In the genomic region with DNA sequence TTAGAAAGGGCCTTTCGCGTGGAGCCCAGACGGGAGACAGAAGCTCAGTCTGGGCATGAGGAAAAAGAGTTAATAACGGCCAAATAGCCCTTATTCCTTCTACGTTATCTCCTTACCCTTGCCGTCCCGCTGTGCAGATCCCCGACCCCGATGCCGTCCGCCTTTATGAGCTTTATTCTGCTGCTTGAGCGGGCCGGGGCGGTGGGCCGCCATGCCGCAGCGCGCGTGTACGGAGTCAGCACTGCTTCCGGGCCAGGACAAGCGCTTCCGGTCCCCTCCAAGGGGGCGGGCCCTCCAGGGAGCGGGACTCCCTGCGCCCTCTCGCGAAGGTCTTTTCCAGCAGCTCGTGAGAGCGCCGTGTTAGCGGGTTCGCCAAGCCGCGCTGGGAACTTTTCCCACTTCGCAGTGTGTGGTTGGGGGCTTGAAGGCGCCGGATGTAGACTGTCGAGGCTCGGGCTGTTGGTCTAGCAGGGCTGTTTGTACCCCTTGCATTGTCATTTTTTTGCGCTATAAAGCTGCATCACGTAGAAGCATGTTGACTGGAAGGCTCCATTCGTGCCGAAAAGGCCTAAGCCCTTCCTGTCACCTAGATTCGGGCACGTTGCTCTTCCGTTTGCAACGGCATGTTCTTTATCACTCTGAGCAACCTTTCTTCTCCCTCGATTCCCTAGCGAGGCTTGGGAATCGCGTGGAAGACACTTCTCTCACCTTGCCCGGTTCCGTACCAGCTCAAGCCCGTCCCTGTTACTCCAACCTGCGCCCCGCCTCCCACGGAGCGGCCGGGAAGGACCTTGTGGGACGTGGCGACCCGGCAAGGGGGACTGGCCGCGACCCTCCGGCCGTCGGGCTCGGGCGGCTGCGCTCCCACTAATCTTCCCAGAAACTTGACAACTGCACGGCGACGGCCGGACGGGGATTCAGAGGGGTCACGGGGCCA, we compare ENCODE assay signal across 1 cellular context.
TF ChIP-seq lines count a peak whose summit lies in the region.

Gene TSR1, minus strand, starts transcription at position 243 of the 937 bp plus-strand sequence. Its CDS starts 30 bp downstream, at position 213.

TF ChIP-seq in HepG2, 621 proteins besides CTCF, POLR2A, EP300 and RAD21 (continued from another document and continues in another):
- TF ChIP-seq, protein P1, sequence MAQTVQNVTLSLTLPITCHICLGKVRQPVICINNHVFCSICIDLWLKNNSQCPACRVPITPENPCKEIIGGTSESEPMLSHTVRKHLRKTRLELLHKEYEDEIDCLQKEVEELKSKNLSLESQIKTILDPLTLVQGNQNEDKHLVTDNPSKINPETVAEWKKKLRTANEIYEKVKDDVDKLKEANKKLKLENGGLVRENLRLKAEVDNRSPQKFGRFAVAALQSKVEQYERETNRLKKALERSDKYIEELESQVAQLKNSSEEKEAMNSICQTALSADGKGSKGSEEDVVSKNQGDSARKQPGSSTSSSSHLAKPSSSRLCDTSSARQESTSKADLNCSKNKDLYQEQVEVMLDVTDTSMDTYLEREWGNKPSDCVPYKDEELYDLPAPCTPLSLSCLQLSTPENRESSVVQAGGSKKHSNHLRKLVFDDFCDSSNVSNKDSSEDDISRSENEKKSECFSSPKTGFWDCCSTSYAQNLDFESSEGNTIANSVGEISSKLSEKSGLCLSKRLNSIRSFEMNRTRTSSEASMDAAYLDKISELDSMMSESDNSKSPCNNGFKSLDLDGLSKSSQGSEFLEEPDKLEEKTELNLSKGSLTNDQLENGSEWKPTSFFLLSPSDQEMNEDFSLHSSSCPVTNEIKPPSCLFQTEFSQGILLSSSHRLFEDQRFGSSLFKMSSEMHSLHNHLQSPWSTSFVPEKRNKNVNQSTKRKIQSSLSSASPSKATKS (CRISPR knock-in tag; IDR thresholded peaks at IDR 0.05): no peak
- TF ChIP-seq FOXC1 (CRISPR knock-in tag; IDR thresholded peaks at IDR 0.05; ENCODE audit: borderline replicate concordance): peak; percentile 17; the same call in 1 of the 2 replicates
- TF ChIP-seq TBX3 (IDR thresholded peaks at IDR 0.05; ENCODE audit: borderline replicate concordance): no peak
- TF ChIP-seq ZNF446 (CRISPR knock-in tag; IDR thresholded peaks at IDR 0.05): peak; percentile 72; the same call in 1 of the 2 replicates
- TF ChIP-seq ZNF839 (CRISPR knock-in tag; IDR thresholded peaks at IDR 0.05; ENCODE audit: borderline replicate concordance): peak; percentile 70; the same call in 1 of the 2 replicates
- peak; percentile 49; the same call in 1 of the 2 replicates for TF ChIP-seq RXRB (CRISPR knock-in tag; IDR thresholded peaks at IDR 0.05; ENCODE audit: borderline replicate concordance)
- 0 out of 2 replicates have a peak, but pooled peaks have one; percentile 78 for TF ChIP-seq EEA1 (CRISPR knock-in tag; IDR thresholded peaks at IDR 0.05; ENCODE audit: borderline replicate concordance)
- no peak for TF ChIP-seq ZNF367 (CRISPR knock-in tag; IDR thresholded peaks at IDR 0.05; ENCODE audit: borderline replicate concordance)
- peak; percentile 93 for TF ChIP-seq DBP (CRISPR knock-in tag; IDR thresholded peaks at IDR 0.05; ENCODE audit: not compliant biosample characterization)
- no peak for TF ChIP-seq ZBTB37 (CRISPR knock-in tag; IDR thresholded peaks at IDR 0.05)
- TF ChIP-seq ZNF383 (CRISPR knock-in tag; IDR thresholded peaks at IDR 0.05; ENCODE audit: borderline replicate concordance): no peak
- TF ChIP-seq, protein P2, sequence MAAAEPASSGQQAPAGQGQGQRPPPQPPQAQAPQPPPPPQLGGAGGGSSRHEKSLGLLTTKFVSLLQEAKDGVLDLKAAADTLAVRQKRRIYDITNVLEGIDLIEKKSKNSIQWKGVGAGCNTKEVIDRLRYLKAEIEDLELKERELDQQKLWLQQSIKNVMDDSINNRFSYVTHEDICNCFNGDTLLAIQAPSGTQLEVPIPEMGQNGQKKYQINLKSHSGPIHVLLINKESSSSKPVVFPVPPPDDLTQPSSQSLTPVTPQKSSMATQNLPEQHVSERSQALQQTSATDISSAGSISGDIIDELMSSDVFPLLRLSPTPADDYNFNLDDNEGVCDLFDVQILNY (CRISPR knock-in tag; conservative IDR thresholded peaks at IDR 0.05): peak; percentile 64
- no peak for TF ChIP-seq ATRX (CRISPR knock-in tag; IDR thresholded peaks at IDR 0.05; ENCODE audit: borderline replicate concordance)
- TF ChIP-seq, protein P3, sequence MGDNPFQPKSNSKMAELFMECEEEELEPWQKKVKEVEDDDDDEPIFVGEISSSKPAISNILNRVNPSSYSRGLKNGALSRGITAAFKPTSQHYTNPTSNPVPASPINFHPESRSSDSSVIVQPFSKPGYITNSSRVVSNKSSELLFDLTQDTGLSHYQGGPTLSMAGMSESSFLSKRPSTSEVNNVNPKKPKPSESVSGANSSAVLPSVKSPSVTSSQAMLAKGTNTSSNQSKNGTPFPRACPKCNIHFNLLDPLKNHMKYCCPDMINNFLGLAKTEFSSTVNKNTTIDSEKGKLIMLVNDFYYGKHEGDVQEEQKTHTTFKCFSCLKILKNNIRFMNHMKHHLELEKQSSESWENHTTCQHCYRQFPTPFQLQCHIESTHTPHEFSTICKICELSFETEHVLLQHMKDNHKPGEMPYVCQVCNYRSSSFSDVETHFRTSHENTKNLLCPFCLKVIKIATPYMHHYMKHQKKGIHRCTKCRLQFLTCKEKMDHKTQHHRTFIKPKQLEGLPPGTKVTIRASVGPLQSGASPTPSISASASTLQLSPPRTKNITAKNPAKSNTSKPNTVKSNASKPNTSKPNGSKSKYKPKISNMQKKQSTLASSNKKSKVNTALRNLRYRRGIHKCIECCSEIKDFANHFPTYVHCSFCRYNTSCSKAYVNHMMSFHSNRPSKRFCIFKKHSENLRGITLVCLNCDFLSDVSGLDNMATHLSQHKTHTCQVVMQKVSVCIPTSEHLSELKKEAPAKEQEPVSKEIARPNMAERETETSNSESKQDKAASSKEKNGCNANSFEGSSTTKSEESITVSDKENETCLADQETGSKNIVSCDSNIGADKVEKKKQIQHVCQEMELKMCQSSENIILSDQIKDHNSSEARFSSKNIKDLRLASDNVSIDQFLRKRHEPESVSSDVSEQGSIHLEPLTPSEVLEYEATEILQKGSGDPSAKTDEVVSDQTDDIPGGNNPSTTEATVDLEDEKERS (CRISPR knock-in tag; IDR thresholded peaks at IDR 0.05): no peak
- TF ChIP-seq ZBTB14 (CRISPR knock-in tag; IDR thresholded peaks at IDR 0.05): peak; percentile 74
- TF ChIP-seq, protein P4, sequence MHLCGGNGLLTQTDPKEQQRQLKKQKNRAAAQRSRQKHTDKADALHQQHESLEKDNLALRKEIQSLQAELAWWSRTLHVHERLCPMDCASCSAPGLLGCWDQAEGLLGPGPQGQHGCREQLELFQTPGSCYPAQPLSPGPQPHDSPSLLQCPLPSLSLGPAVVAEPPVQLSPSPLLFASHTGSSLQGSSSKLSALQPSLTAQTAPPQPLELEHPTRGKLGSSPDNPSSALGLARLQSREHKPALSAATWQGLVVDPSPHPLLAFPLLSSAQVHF (CRISPR knock-in tag; IDR thresholded peaks at IDR 0.05): peak; percentile 46; the same call in 1 of the 2 replicates
- no peak for TF ChIP-seq FLYWCH1 (CRISPR knock-in tag; IDR thresholded peaks at IDR 0.05)
- peak; percentile 88 for TF ChIP-seq BORCS8-MEF2B (CRISPR knock-in tag; IDR thresholded peaks at IDR 0.05)
- TF ChIP-seq, protein P5, sequence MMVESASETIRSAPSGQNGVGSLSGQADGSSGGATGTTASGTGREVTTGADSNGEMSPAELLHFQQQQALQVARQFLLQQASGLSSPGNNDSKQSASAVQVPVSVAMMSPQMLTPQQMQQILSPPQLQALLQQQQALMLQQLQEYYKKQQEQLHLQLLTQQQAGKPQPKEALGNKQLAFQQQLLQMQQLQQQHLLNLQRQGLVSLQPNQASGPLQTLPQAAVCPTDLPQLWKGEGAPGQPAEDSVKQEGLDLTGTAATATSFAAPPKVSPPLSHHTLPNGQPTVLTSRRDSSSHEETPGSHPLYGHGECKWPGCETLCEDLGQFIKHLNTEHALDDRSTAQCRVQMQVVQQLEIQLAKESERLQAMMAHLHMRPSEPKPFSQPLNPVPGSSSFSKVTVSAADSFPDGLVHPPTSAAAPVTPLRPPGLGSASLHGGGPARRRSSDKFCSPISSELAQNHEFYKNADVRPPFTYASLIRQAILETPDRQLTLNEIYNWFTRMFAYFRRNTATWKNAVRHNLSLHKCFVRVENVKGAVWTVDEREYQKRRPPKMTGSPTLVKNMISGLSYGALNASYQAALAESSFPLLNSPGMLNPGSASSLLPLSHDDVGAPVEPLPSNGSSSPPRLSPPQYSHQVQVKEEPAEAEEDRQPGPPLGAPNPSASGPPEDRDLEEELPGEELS (CRISPR knock-in tag; IDR thresholded peaks at IDR 0.05): peak; percentile 51; the same call in 1 of the 2 replicates
- peak; percentile 87; the same call in 1 of the 2 replicates for TF ChIP-seq ZNF598 (CRISPR knock-in tag; IDR thresholded peaks at IDR 0.05; ENCODE audit: borderline replicate concordance)
- TF ChIP-seq ZNF800 (CRISPR knock-in tag; IDR thresholded peaks at IDR 0.05): peak; percentile 83
- TF ChIP-seq SP140L (CRISPR knock-in tag; IDR thresholded peaks at IDR 0.05; ENCODE audit: borderline replicate concordance): peak; percentile 70; the same call in 1 of the 2 replicates
- peak; percentile 93; the same call in 1 of the 2 replicates for TF ChIP-seq KLF9 (CRISPR knock-in tag; IDR thresholded peaks at IDR 0.05; ENCODE audit: low read depth)
- no peak for TF ChIP-seq NFYB (CRISPR knock-in tag; IDR thresholded peaks at IDR 0.05)
- peak; percentile 77; the same call in 1 of the 2 replicates for TF ChIP-seq KLF6 (CRISPR knock-in tag; IDR thresholded peaks at IDR 0.05)
- peak; percentile 89 for TF ChIP-seq XBP1 (CRISPR knock-in tag; IDR thresholded peaks at IDR 0.05)
- TF ChIP-seq MBD4 (IDR thresholded peaks at IDR 0.05; ENCODE audit: borderline replicate concordance, low read length): no peak
- TF ChIP-seq ZFP36L2 (CRISPR knock-in tag; IDR thresholded peaks at IDR 0.05): no peak
- no peak for TF ChIP-seq SRSF1 (optimal IDR thresholded peaks at IDR 0.05; ENCODE audit: low read depth, low read length)
- peak; percentile 92 for TF ChIP-seq GMEB1 (CRISPR knock-in tag; IDR thresholded peaks at IDR 0.05; ENCODE audit: borderline replicate concordance)
- TF ChIP-seq TEF (CRISPR knock-in tag; IDR thresholded peaks at IDR 0.05): peak; percentile 43; the same call in 1 of the 2 replicates
- TF ChIP-seq NKX3-1 (CRISPR knock-in tag; IDR thresholded peaks at IDR 0.05): peak; percentile 61
- TF ChIP-seq CHD2 (IDR thresholded peaks at IDR 0.05; ENCODE audit: low read depth, low read length): peak; percentile 91
- TF ChIP-seq CBFB (CRISPR knock-in tag; IDR thresholded peaks at IDR 0.05): peak; percentile 68
- no peak for TF ChIP-seq PLRG1 (conservative IDR thresholded peaks at IDR 0.05)
- 0 out of 2 replicates have a peak, but pooled peaks have one; percentile 34 for TF ChIP-seq EED (CRISPR knock-in tag; IDR thresholded peaks at IDR 0.05)
